ENCODE assay signal across 25 cellular contexts in the genomic region with DNA sequence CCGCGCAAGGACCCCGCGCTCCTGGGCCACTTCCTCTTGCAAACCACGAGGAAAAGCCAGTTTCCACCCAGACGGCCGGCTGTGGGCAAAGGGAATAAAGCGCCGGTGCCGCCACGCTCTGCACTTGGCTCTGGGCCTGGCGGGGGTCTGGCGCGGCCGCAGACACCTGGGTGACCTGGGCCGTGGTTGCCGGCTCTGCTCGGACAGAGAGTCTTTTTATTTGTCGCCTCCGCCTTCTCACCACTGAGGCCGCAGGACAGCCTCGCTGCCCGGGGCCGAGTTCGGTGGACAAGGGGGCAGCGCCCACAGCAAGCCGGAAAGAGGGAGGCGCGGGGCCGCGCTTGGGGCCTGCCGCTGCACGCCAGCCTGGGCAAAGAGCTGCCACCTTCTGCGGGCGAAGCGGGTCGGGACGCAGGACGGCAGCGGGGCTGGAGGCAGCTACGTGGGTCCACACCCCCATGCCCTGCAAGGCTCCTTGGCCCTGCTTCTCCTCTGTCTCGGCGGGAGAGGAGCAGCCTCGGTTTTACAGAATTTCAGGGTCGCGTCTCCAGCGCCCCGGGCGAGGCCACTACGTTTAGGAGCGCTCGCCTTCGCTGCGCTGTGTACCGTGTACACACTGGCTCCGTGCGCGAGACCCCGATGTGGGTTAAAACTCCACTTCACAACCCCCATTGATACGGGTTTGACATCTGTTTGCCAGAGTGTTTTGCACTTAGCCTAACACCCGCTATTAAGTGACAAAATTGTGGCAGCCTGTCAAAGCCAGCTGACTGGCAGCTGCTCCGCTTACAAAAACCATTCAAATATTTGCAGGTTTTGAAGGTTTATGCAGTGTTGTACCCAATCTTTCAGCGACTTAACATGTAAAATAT. TPM values are rescaled to one million over a fixed set of nuclear protein-coding genes. Genes with fewer than 3 reads are reported as not detected.
A peak's percentile ranks its signal among the peaks of the same experiment; 100 is the strongest.
DNase-seq lines count a peak whose midpoint lies in the region; ATAC-seq, FAIRE-seq and TF ChIP-seq lines count a peak whose summit lies in the region.
"Had no signal": no experiment of that assay in that cellular context is flagged by ENCODE, and none has a peak within 500 bp of the region (broad histone marks: within the 10 kb centered on the region; RNA-seq: fewer than 3 reads in every experiment).

No MANE protein-coding gene starts in this region.

- intact Hi-C loops in aorta (cut with DNase I), result no loop called here

- no peak overlapping the region for H3K9ac ChIP-seq in H1 (replicated peaks in 1 of 4; ENCODE audit: extremely low read depth in 1 of 4, low read depth in 3 of 4, low read length in 3 of 4)

- no peak overlapping the region for H2BK120ac ChIP-seq in H1 (replicated peaks; ENCODE audit: low read depth, low read length)

- no peak overlapping the region for H3K23ac ChIP-seq in H1 (ENCODE audit: insufficient read length)

- peaks cover 83% of the 10 kb centered on the region for H3K27me3 Mint-ChIP-seq in activated naive CD4-positive, alpha-beta T cell treated with anti-CD3 and anti-CD28 coated beads, Interleukin-2, amount 10 ng/mL, durations not matched to agents 7 days and 5 days

- peaks cover 3 to 28% (median 20%) of the 10 kb centered on the region in 4 experiments for H3K4me1 ChIP-seq in H1 (replicated peaks in 1 of 4; ENCODE audit: control insufficient read depth in 3 of 4, insufficient read depth in 4 of 4, low read length in 3 of 4)
- H3K4me1 ChIP-seq in aorta (ENCODE audit: control insufficient read depth in 1 of 2, insufficient read depth in 2 of 2, low read length in 2 of 2), result no peaks in the 10 kb centered on the region

- no peaks in the 10 kb centered on the region for H3K79me1 ChIP-seq in H1 (ENCODE audit: low read depth, low read length)

- H4K5ac ChIP-seq in H1 (ENCODE audit: insufficient read length, low read depth, low read length), result no peak overlapping the region

- H2BK20ac ChIP-seq in H1 (ENCODE audit: low read length), result no peak overlapping the region

- POLR2A ChIA-PET in H1 (lab: Charles Lee; ENCODE audit: partially characterized antibody), result no interaction called here

- H4K8ac ChIP-seq in H1 (ENCODE audit: extremely low read depth, insufficient read depth, low read length), result peak overlapping the region; percentile 60; the same call in 1 of the 2 replicates

- TF ChIP-seq CTCF in H1 (IDR thresholded peaks at IDR 0.05; ENCODE audit: control extremely low read depth in 1 of 3, insufficient read depth in 1 of 3, low read depth in 1 of 3, low read length in 3 of 3) (no peak), GM20000 (IDR thresholded peaks at IDR 0.05; ENCODE audit: extremely low read depth, missing control alignments) (no peak)

- WGBS in H1 (ENCODE audit: extremely low coverage in 1 of 2, insufficient coverage in 1 of 2, insufficient read length in 1 of 2, insufficient replicate concordance in 2 of 2, low coverage in 1 of 2, low lambda C conversion rate in 2 of 2, missing lambda C conversion rate in 1 of 2), 2 experiments, result 1% methylated on average over 49 of the region's 63 CpGs; no CpG with 5 or more reads in 1 of the 2 experiments
- WGBS in aorta, 2 donors, result 3% methylated on average over 62 to 63 of the region's 63 CpGs

- no peak overlapping the region for H3K4ac ChIP-seq in H1 (replicated peaks; ENCODE audit: insufficient read length, low read depth, low read length)

- no peak overlapping the region for H3K14ac ChIP-seq in H1 (ENCODE audit: insufficient read length)

- peak overlapping the region; percentile 7; the same call in 1 of the 2 replicates for H2BK5ac ChIP-seq in H1 (ENCODE audit: low read depth, low read length)

- peak overlapping the region; percentile 75 to 81 for H3K4me2 ChIP-seq in H1 (ENCODE audit: insufficient read depth in 1 of 2, low read depth in 2 of 2, low read length in 2 of 2)

- H2BK15ac ChIP-seq in H1 (ENCODE audit: low read length), result no peak overlapping the region; the same call in 1 of the 2 replicates

- H3K27ac ChIP-seq in H1 (ENCODE audit: low read depth, low read length) (no peak overlapping the region), aorta (ENCODE audit: low read depth in 1 of 2, low read length in 2 of 2) (no peak overlapping the region)
- H3K27ac ChIP-seq: ascending aorta, heart right ventricle, HL-60, right atrium auricular region, suprapubic skin had no signal

- H3K56ac ChIP-seq in H1 (replicated peaks; ENCODE audit: insufficient read length, low read depth, low read length), result no peak overlapping the region

- no peak overlapping the region for H2AFZ ChIP-seq in H1 (ENCODE audit: low read length)

- peak overlapping the region; percentile 62 for H3K27ac Mint-ChIP-seq in activated naive CD4-positive, alpha-beta T cell treated with anti-CD3 and anti-CD28 coated beads, Interleukin-2, amount 10 ng/mL, durations not matched to agents 7 days and 5 days
- H3K27ac Mint-ChIP-seq: CD14-positive monocyte, nephron progenitor cell had no signal

- no peaks in the 10 kb centered on the region for H3K36me3 Mint-ChIP-seq in activated naive CD4-positive, alpha-beta T cell treated with anti-CD3 and anti-CD28 coated beads, Interleukin-2, amount 10 ng/mL, durations not matched to agents 7 days and 5 days
- H3K36me3 Mint-ChIP-seq: CD14-positive monocyte had no signal

- H2AK5ac ChIP-seq in H1 (ENCODE audit: low read depth, low read length), result no peak overlapping the region

- H3K4me3 ChIP-seq in H1 (ENCODE audit: extremely low read depth in 1 of 4, insufficient read depth in 2 of 4, low read depth in 3 of 4, low read length in 4 of 4) (peak overlapping the region; percentile 22 to 60 (median 34); a peak in 7 of 8 replicates), aorta (ENCODE audit: low read length in 2 of 2) (no peak overlapping the region)
- H3K4me3 ChIP-seq: ascending aorta, heart right ventricle, MG63, right atrium auricular region, suprapubic skin had no signal

- H3K9me3 ChIP-seq in H1 (ENCODE audit: insufficient read depth in 2 of 2, low read depth in 1 of 2, low read length in 1 of 2) (no peaks in the 10 kb centered on the region; a peak in 1 of 4 replicates), aorta (ENCODE audit: control insufficient read depth, low read length) (no peaks in the 10 kb centered on the region)
- H3K9me3 ChIP-seq: ascending aorta, heart right ventricle, MG63, right atrium auricular region, suprapubic skin had no signal

- H3K23me2 ChIP-seq in H1 (ENCODE audit: low read depth, low read length), result peaks cover 5% of the 10 kb centered on the region; the same call in 1 of the 2 replicates

- H3K27me3 ChIP-seq in H1 (replicated peaks in 1 of 4; ENCODE audit: control insufficient read depth in 3 of 4, extremely low read depth in 1 of 4, insufficient read depth in 3 of 4, low read length in 3 of 4), result peaks cover 67 to 87% (median 83%) of the 10 kb centered on the region in 4 experiments
- no peaks in the 10 kb centered on the region for H3K27me3 ChIP-seq in aorta (ENCODE audit: control insufficient read depth in 1 of 2, insufficient read depth in 2 of 2, low read length in 1 of 2)

- no peaks in the 10 kb centered on the region for H3K4me1 Mint-ChIP-seq in activated naive CD4-positive, alpha-beta T cell treated with anti-CD3 and anti-CD28 coated beads, Interleukin-2, amount 10 ng/mL, durations not matched to agents 7 days and 5 days
- H3K4me1 Mint-ChIP-seq: CD14-positive monocyte had no signal

- H3K4me3 Mint-ChIP-seq in activated naive CD4-positive, alpha-beta T cell treated with anti-CD3 and anti-CD28 coated beads, Interleukin-2, amount 10 ng/mL, durations not matched to agents 7 days and 5 days, result no peak overlapping the region

- TF ChIP-seq RAD21 in H1 (IDR thresholded peaks at IDR 0.05 in 1 of 2, conservative IDR thresholded peaks at IDR 0.05 in 1 of 2; ENCODE audit: low read depth in 2 of 2, low read length in 2 of 2), result no peak; a peak in 1 of 4 replicates

- no peaks in the 10 kb centered on the region for H3K9me3 Mint-ChIP-seq in activated naive CD4-positive, alpha-beta T cell treated with anti-CD3 and anti-CD28 coated beads, Interleukin-2, amount 10 ng/mL, durations not matched to agents 7 days and 5 days

- peak; percentile 42 for ATAC-seq in aorta (ENCODE audit: low FRiP score)
- ATAC-seq in GM21737 (IDR thresholded peaks at IDR 0.05; ENCODE audit: unreplicated experiment), result no peak
- ATAC-seq: heart right ventricle had no signal

- peaks cover 0 to 6% (median 0%) of the 10 kb centered on the region in 4 experiments; a peak in 1 of 8 replicates for H3K36me3 ChIP-seq in H1 (ENCODE audit: control insufficient read depth in 2 of 4, insufficient read depth in 4 of 4, low read length in 3 of 4)
- no peaks in the 10 kb centered on the region for H3K36me3 ChIP-seq in aorta (ENCODE audit: control insufficient read depth in 1 of 2, insufficient read depth in 2 of 2, low read length in 1 of 2)
- H3K36me3 ChIP-seq: ascending aorta, heart right ventricle, MG63, right atrium auricular region, suprapubic skin had no signal

- H3K18ac ChIP-seq in H1 (ENCODE audit: extremely low read depth, low read length), result peak overlapping the region; percentile 38; the same call in 1 of the 2 replicates

- CTCF ChIA-PET in activated naive CD4-positive, alpha-beta T cell treated with anti-CD3 and anti-CD28 coated beads, Interleukin-2, amount 10 ng/mL, durations not matched to agents 7 days and 5 days (lab: Charles Lee), result no interaction called here
- CTCF ChIA-PET in H1 (lab: Charles Lee; ENCODE audit: partially characterized antibody), result interaction anchor here (1.4 to 2.1 kb wide), 3 partner anchors 11 to 580 kb away, joined by 3 to 5 read pairs (median 4); no protein-coding TSS in a partner anchor

- no peak overlapping the region for H2BK12ac ChIP-seq in H1 (ENCODE audit: low read depth, low read length)

- peak overlapping the region; percentile 36 for H4K91ac ChIP-seq in H1 (replicated peaks; ENCODE audit: insufficient read length, low read length)

- TF ChIP-seq EP300 in H1 (IDR thresholded peaks at IDR 0.05; ENCODE audit: borderline replicate concordance in 1 of 2, low read depth in 2 of 2, low read length in 2 of 2), result no peak

- H3K79me2 ChIP-seq in H1 (ENCODE audit: control insufficient read depth in 1 of 2, insufficient read depth in 2 of 2, low read length in 2 of 2), result no peaks in the 10 kb centered on the region

- H4K20me1 ChIP-seq in H1 (replicated peaks in 1 of 2; ENCODE audit: control insufficient read depth in 1 of 2, insufficient read depth in 2 of 2, low read length in 2 of 2), result peaks cover 10 to 16% of the 10 kb centered on the region in 2 experiments

- DNase-seq in activated naive CD4-positive, alpha-beta T cell treated with anti-CD3 and anti-CD28 coated beads, Interleukin-2, amount 10 ng/mL, durations not matched to agents 7 days and 5 days, result no peak
- no peak for DNase-seq in activated naive CD4-positive, alpha-beta T cell treated with anti-CD3 and anti-CD28 coated beads, Interleukin-2, amount 50 U/mL, for 16 hours
- DNase-seq in H1 (ENCODE audit: low read depth in 1 of 2, low spot score in 2 of 2) (peak in 1 of 2 experiments; percentile 73), mesenteric fat pad (ENCODE audit: low spot score) (peak; percentile 88), aorta (no peak), GM20000 (ENCODE audit: low spot score) (no peak)
- no peak for DNase-seq in activated CD4-positive, alpha-beta T cell treated with anti-CD3 and anti-CD28 coated beads, Interleukin-2, amount 50 U/mL, for 4 hours
- DNase-seq: ACHN; activated CD4-positive, alpha-beta T cell treated with anti-CD3 and anti-CD28 coated beads, Interleukin-2, amount 50 U/mL, for 1 hour; activated naive CD4-positive, alpha-beta T cell treated with Interleukin-2 at 50 U/mL for 16 hours; activated T-cell treated with anti-CD3 and anti-CD28 coated beads, Interleukin-2, amount 50 U/mL, for 1 hour; GF-D8; heart right ventricle; kidney glomerular epithelial cell; MG63; midbrain; NCI-H1436 treated with DMSO at 0.1 percent for 48 hours; nephron progenitor cell had no signal

- TF ChIP-seq POLR2A in H1 (IDR thresholded peaks at IDR 0.05; ENCODE audit: control extremely low read depth in 1 of 2, low read depth in 2 of 2, low read length in 2 of 2), result no peak

- no peak for FAIRE-seq in H1 (lab: Jason Lieb, UNC)
- FAIRE-seq: TTC549 had no signal

RNA-seq across cellular contexts. Expression of gene SOX1, which starts 13.0 kb away (rescaled TPM):
- 0.09 and 0.11 TPM in 2 replicates for total RNA-seq in H1 (2021; fragmentation: NEBNext Ultra II Directional; extraction: Animal tissue kit (Norgen Biotek cat#: 25700))
- polyA plus RNA-seq in H1 (2011; rRNA removed), result 0.03 and 0.05 TPM in 2 replicates
- polyA plus RNA-seq in H1 (2011; cell fraction: cytosol; rRNA removed), result 0.04 TPM
- 0.11 TPM for polyA plus RNA-seq in H1 (2011; cell fraction: nucleus; rRNA removed)
- polyA plus RNA-seq in H1 (2012, experiment 1 of 2), result 0.09 to 0.11 TPM (median 0.09 TPM) in 3 of 4 replicates, not detected in the other
- polyA plus RNA-seq in H1 (2012, experiment 2 of 2), result 0.20 TPM
- 0.08 TPM for polyA plus RNA-seq in H1 (2013, experiment 1 of 2)
- 0.06 TPM for polyA plus RNA-seq in H1 (2013, experiment 2 of 2)
- 0.07 TPM in 1 of 2 replicates, not detected in the other for polyA minus RNA-seq in H1 (2011; rRNA and poly(A)+ RNA removed)
- not detected for polyA minus RNA-seq in H1 (2011; cell fraction: cytosol; rRNA and poly(A)+ RNA removed)
- polyA minus RNA-seq in H1 (2011; cell fraction: nucleus; rRNA and poly(A)+ RNA removed), result 0.20 TPM
- total RNA-seq in mesenteric fat pad, result not detected
- not detected for total RNA-seq in aorta
- polyA plus RNA-seq in aorta, result not detected
- total RNA-seq: ascending aorta, heart right ventricle, right atrium auricular region had no signal
- polyA plus RNA-seq: CD14-positive monocyte, heart right ventricle had no signal

Comparison
In these comparisons a context has a peak if more than half of its experiments do, and no peak if none do; other contexts are left out.
1. H3K4me3 ChIP-seq: peak in H1 (4 of 4); none in aorta (0 of 2).